8 cellular contexts compared by ENCODE assay signal in genomic region chr15:77107531-77108355, GRCh38. TPM values are rescaled to one million over a fixed set of nuclear protein-coding genes. Genes with fewer than 3 reads are reported as not detected.
DNase-seq lines count a peak whose midpoint lies in the region; ATAC-seq, FAIRE-seq and TF ChIP-seq lines count a peak whose summit lies in the region.

No MANE protein-coding gene starts in this region.

- H3K79me2 ChIP-seq in DND-41 (ENCODE audit: insufficient read depth, low read length) (no peaks in the 10 kb centered on the region), SK-N-SH (ENCODE audit: insufficient read depth) (0 out of 2 replicates have a peak, but pooled peaks cover 3% of the 10 kb centered on the region), keratinocyte (ENCODE audit: control insufficient read depth, insufficient read depth, low read length) (no peaks in the 10 kb centered on the region)

- 0 out of 2 replicates have a peak, but pooled peaks cover 3% of the 10 kb centered on the region for H3K36me3 ChIP-seq in DND-41 (ENCODE audit: insufficient read depth, low read length)
- peaks cover 6% of the 10 kb centered on the region in 2 experiments for H3K36me3 ChIP-seq in SK-N-SH (replicated peaks in 1 of 2; ENCODE audit: control insufficient read depth in 1 of 2, insufficient read depth in 2 of 2, low read length in 1 of 2)
- H3K36me3 ChIP-seq in keratinocyte (ENCODE audit: control insufficient read depth in 2 of 2, extremely low read depth in 1 of 2, insufficient read depth in 2 of 2, low read length in 2 of 2): no peaks in the 10 kb centered on the region

- no peak overlapping the region for H2AFZ ChIP-seq in DND-41 (ENCODE audit: low read depth, low read length)
- H2AFZ ChIP-seq in SK-N-SH (ENCODE audit: low read depth): no peak overlapping the region
- H2AFZ ChIP-seq in keratinocyte (ENCODE audit: control insufficient read depth, low read length): no peak overlapping the region

- POLR2A ChIA-PET in SK-N-SH (lab: Yijun Ruan, JAX): no interaction called here

- CTCF ChIA-PET in SK-N-SH (lab: Yijun Ruan, JAX): interaction anchor here (0.6 to 11.4 kb wide), 37 partner anchors 8 to 717 kb away, joined by 3 to 124 read pairs (median 4); partner anchors contain the start of gene LINGO1

- DNase-seq in DND-41 (peak; percentile 53), SK-N-SH (peak; percentile 72), brain pericyte (ENCODE audit: low read depth, low spot score) (peak; percentile 30), keratinocyte (ENCODE audit: low read depth, low spot score) (no peak), posterior vena cava (ENCODE audit: low spot score) (no peak)
- peak; percentile 38 for DNase-seq in stimulated activated CD4-positive, alpha-beta T cell treated with anti-CD3 and anti-CD28 coated beads, Interleukin-4, amount 100 ng/mL, for 24 hours
- DNase-seq in effector CD4-positive, alpha-beta T cell: no peak

- peak; percentile 89 for TF ChIP-seq RAD21 in SK-N-SH (IDR thresholded peaks at IDR 0.05; ENCODE audit: low read length)

- no peaks in the 10 kb centered on the region for H3F3A ChIP-seq in SK-N-SH (replicated peaks; ENCODE audit: insufficient read depth)

- H3K9me2 ChIP-seq in SK-N-SH: no peaks in the 10 kb centered on the region

- H3K4me3 ChIP-seq in DND-41 (ENCODE audit: low read depth in 1 of 2, low read length in 2 of 2) (no peak overlapping the region), SK-N-SH (ENCODE audit: low read depth in 2 of 2, low read length in 1 of 2) (no peak overlapping the region), keratinocyte (ENCODE audit: control insufficient read depth in 2 of 3, extremely low read depth in 1 of 3, insufficient read depth in 2 of 3, low read depth in 1 of 3, low read length in 3 of 3) (no peak overlapping the region)

- intact Hi-C loops in posterior vena cava (cut with DNase I): loop anchor here (5.0 to 10.0 kb wide), 2 partner anchors 83 to 440 kb away; no protein-coding TSS in a partner anchor

- H3K4me1 ChIP-seq in DND-41 (ENCODE audit: insufficient read depth, low read length): no peaks in the 10 kb centered on the region
- peaks cover 0 to 17% of the 10 kb centered on the region in 2 experiments; a peak in 2 of 4 replicates for H3K4me1 ChIP-seq in SK-N-SH (ENCODE audit: control insufficient read depth in 1 of 2, insufficient read depth in 2 of 2, low read depth in 1 of 2, low read length in 1 of 2)
- no peaks in the 10 kb centered on the region for H3K4me1 ChIP-seq in keratinocyte (ENCODE audit: control insufficient read depth, extremely low read depth, insufficient read depth, low read length)

- H3K9me3 ChIP-seq in DND-41 (ENCODE audit: insufficient read depth, low read length, severe bottlenecking): no peaks in the 10 kb centered on the region
- H3K9me3 ChIP-seq in SK-N-SH: no peaks in the 10 kb centered on the region
- H3K9me3 ChIP-seq in keratinocyte (ENCODE audit: control insufficient read depth, low read depth, low read length): no peaks in the 10 kb centered on the region

- H3K4me2 ChIP-seq in DND-41 (ENCODE audit: insufficient read depth, low read length): no peak overlapping the region
- H3K4me2 ChIP-seq in SK-N-SH: no peak overlapping the region
- no peak overlapping the region for H3K4me2 ChIP-seq in keratinocyte (ENCODE audit: control insufficient read depth, extremely low read depth, insufficient read depth, low read depth, low read length)

- peak; percentile 75 for ATAC-seq in DND-41 (ENCODE audit: insufficient read depth, low read depth)

- WGBS in SK-N-SH (ENCODE audit: low lambda C conversion rate): 68% methylated on average over 9 of the region's 9 CpGs

- no peaks in the 10 kb centered on the region for H3K9me1 ChIP-seq in keratinocyte (ENCODE audit: control insufficient read depth, extremely low read depth, insufficient read depth, low read length)

- TF ChIP-seq EP300 in SK-N-SH (IDR thresholded peaks at IDR 0.05; ENCODE audit: borderline replicate concordance in 1 of 2, low read depth in 1 of 2, low read length in 1 of 2): no peak

- no peaks in the 10 kb centered on the region for H3K27me3 ChIP-seq in DND-41 (ENCODE audit: insufficient read depth, low read length, poor library complexity)
- no peaks in the 10 kb centered on the region for H3K27me3 ChIP-seq in SK-N-SH (ENCODE audit: insufficient read depth)
- no peaks in the 10 kb centered on the region for H3K27me3 ChIP-seq in keratinocyte (ENCODE audit: control insufficient read depth, extremely low read depth, insufficient read depth, low read length)

- peak; percentile 5 for FAIRE-seq in keratinocyte (lab: Jason Lieb, UNC)

- dilution Hi-C loops in keratinocyte (cut with MboI; ENCODE audit: extremely low pct_ligation_motif_present, low sequenced_read_pairs): no loop called here

- H4K20me1 ChIP-seq in DND-41 (ENCODE audit: insufficient read depth, low read length): no peaks in the 10 kb centered on the region
- H4K20me1 ChIP-seq in SK-N-SH (ENCODE audit: insufficient read depth): no peaks in the 10 kb centered on the region
- no peaks in the 10 kb centered on the region for H4K20me1 ChIP-seq in keratinocyte (ENCODE audit: control insufficient read depth, extremely low read depth, insufficient read depth, low read length)

- no peak overlapping the region for H3K27ac ChIP-seq in DND-41 (ENCODE audit: low read length)
- H3K27ac ChIP-seq in SK-N-SH (ENCODE audit: low read depth in 2 of 2, low read length in 1 of 2): peak overlapping the region in 1 of 2 experiments; percentile 22; a peak in 1 of 4 replicates
- H3K27ac ChIP-seq in keratinocyte (ENCODE audit: control insufficient read depth, insufficient read depth, low read length): no peak overlapping the region

- TF ChIP-seq CTCF in DND-41 (IDR thresholded peaks at IDR 0.05; ENCODE audit: borderline replicate concordance, extremely low read depth, low read length, poor library complexity, severe bottlenecking): peak; percentile 77
- TF ChIP-seq CTCF in LNCAP (IDR thresholded peaks at IDR 0.05): peak; percentile 76
- peak; percentile 68 for TF ChIP-seq CTCF in SK-N-SH (IDR thresholded peaks at IDR 0.05)
- TF ChIP-seq CTCF in keratinocyte (optimal IDR thresholded peaks at IDR 0.05 in 1 of 3, IDR thresholded peaks at IDR 0.05 in 1 of 3, conservative IDR thresholded peaks at IDR 0.05 in 1 of 3; ENCODE audit: extremely low read depth in 1 of 3, insufficient read depth in 2 of 3, low read length in 3 of 3): peak; percentile 74 to 82 (median 81)

- H3K9ac ChIP-seq in DND-41 (ENCODE audit: low read depth, low read length) (no peak overlapping the region), SK-N-SH (no peak overlapping the region), keratinocyte (ENCODE audit: control insufficient read depth, extremely low read depth, insufficient read depth, low read length) (no peak overlapping the region)

TF ChIP-seq in SK-N-SH, 30 proteins besides CTCF, POLR2A, EP300 and RAD21:
- TF ChIP-seq EZH2phosphoT487 (IDR thresholded peaks at IDR 0.05; ENCODE audit: borderline replicate concordance, low read depth): no peak
- TF ChIP-seq SMC3 (IDR thresholded peaks at IDR 0.05; ENCODE audit: low read depth, low read length): peak; percentile 77

RNA-seq across cellular contexts. Expression of gene TSPAN3, which starts 36.8 kb away (rescaled TPM):
- polyA plus RNA-seq in SK-N-SH (2012; rRNA removed) (409 and 600 TPM in 2 replicates), keratinocyte (181 to 210 TPM (median 193 TPM) in 3 replicates)
- polyA plus RNA-seq in SK-N-SH (2012; cell fraction: cytosol; rRNA removed): 514 and 573 TPM in 2 replicates
- 155 and 239 TPM in 2 replicates for polyA plus RNA-seq in SK-N-SH (2012; cell fraction: nucleus; rRNA removed)
- polyA plus RNA-seq in keratinocyte (2011; ENCODE audit: low read depth): 43.6 TPM
- polyA plus RNA-seq in keratinocyte (2011; cell fraction: cytosol; rRNA removed): 163 and 250 TPM in 2 replicates
- polyA plus RNA-seq in keratinocyte (2011; cell fraction: nucleus; rRNA removed): 254 and 268 TPM in 2 replicates
- polyA plus RNA-seq in keratinocyte (2012; ENCODE audit: low replicate concordance): 83.8 and 110 TPM in 2 replicates
- 82.2 to 214 TPM (median 212 TPM) in 3 replicates for polyA minus RNA-seq in keratinocyte
- polyA minus RNA-seq in keratinocyte (2011; cell fraction: cytosol; rRNA and poly(A)+ RNA removed): 106 TPM
- polyA minus RNA-seq in keratinocyte (2011; cell fraction: nucleus; rRNA and poly(A)+ RNA removed): 82.9 and 145 TPM in 2 replicates
- 100 to 1,000 TPM; 111 to 128 TPM for total RNA-seq in posterior vena cava

Comparison
In these comparisons a context has a peak if more than half of its experiments do, and no peak if none do; other contexts are left out.
1. DNase-seq: peak in DND-41 (single experiment), SK-N-SH (single experiment), brain pericyte (single experiment) and stimulated activated CD4-positive, alpha-beta T cell treated with anti-CD3 and anti-CD28 coated beads, Interleukin-4, amount 100 ng/mL, for 24 hours (single experiment); none in keratinocyte (single experiment), effector CD4-positive, alpha-beta T cell (single experiment) and posterior vena cava (single experiment).
2. Peak in every context shown above with its lines, with median percentiles within 50 percentile points of each other: CTCF ChIP-seq.